Comparison of ENCODE assay signal across 1 cellular context in the genomic region with DNA sequence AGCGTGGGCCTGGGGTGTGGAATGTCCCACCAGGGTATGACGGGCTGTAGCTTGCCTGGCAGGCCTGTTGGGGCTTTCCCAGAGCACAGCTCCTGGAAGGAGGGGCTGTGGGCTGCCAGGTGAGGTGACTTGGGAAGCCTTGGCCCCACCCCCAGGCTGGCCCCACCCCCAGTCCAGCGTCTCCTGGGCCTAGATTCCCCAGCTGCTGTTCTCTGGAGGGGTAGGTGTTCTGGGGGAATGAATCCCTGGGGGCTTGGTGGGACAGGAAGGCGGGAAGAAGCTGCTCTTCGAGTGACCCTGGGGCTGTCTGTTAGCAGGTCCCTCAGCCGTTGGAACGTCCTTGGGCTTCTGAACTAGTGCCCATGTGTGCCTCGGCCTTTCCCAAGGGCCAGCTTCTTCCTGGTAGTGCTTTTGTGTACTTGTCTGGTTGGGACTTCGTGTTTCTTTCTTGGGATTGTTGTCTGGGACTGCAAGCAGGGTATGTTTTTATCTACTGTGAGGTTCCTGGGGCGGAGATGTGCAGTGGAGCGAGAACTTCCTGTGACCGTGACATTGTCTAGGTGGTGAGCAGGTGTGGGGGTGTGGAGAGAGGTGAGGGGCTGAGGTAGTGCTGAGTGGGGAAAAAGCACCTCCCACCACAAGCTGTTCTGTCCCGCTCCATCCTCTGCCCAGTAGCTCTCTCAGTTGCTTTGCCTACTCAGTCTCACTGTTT.
TF ChIP-seq lines count a peak whose summit lies in the region.

No MANE protein-coding gene starts in this region.

TF ChIP-seq in A549, 52 proteins besides CTCF, POLR2A, EP300 and RAD21 (continued from another document):
- TF ChIP-seq, protein P1, sequence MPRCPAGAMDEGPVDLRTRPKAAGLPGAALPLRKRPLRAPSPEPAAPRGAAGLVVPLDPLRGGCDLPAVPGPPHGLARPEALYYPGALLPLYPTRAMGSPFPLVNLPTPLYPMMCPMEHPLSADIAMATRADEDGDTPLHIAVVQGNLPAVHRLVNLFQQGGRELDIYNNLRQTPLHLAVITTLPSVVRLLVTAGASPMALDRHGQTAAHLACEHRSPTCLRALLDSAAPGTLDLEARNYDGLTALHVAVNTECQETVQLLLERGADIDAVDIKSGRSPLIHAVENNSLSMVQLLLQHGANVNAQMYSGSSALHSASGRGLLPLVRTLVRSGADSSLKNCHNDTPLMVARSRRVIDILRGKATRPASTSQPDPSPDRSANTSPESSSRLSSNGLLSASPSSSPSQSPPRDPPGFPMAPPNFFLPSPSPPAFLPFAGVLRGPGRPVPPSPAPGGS (IDR thresholded peaks at IDR 0.05) = no peak
- TF ChIP-seq FOSL2 (IDR thresholded peaks at IDR 0.05) (no peak), FOSL2 (CRISPR knock-in tag; IDR thresholded peaks at IDR 0.05) (no peak), MAFK (IDR thresholded peaks at IDR 0.05; ENCODE audit: partially characterized antibody) (no peak), RARB (CRISPR knock-in tag; IDR thresholded peaks at IDR 0.05) (no peak), NR3C1 (IDR thresholded peaks at IDR 0.05) (no peak), SMC3 (IDR thresholded peaks at IDR 0.05) (no peak), REST (IDR thresholded peaks at IDR 0.05) (no peak), RNF2 (IDR thresholded peaks at IDR 0.05; ENCODE audit: borderline replicate concordance, low read depth) (no peak), SREBF2 (IDR thresholded peaks at IDR 0.05) (no peak), RCOR1 (IDR thresholded peaks at IDR 0.05; ENCODE audit: low read depth, low read length) (no peak), TP53 (CRISPR knock-in tag; IDR thresholded peaks at IDR 0.05) (no peak), POLR2AphosphoS2 (conservative IDR thresholded peaks at IDR 0.05; ENCODE audit: low read length) (no peak), HOXB13 (CRISPR knock-in tag; IDR thresholded peaks at IDR 0.05; ENCODE audit: low read depth) (no peak), PHF8 (IDR thresholded peaks at IDR 0.05; ENCODE audit: borderline replicate concordance, low read depth) (no peak), ZSCAN20 (CRISPR knock-in tag; IDR thresholded peaks at IDR 0.05) (no peak), CEBPB (IDR thresholded peaks at IDR 0.05) (no peak), MAZ (IDR thresholded peaks at IDR 0.05; ENCODE audit: borderline replicate concordance, low read depth, low read length) (no peak), ZFP36 (IDR thresholded peaks at IDR 0.05; ENCODE audit: borderline replicate concordance, partially characterized antibody) (no peak)
TF ChIP-seq in A549: peak in this region for 0.
